In genomic region chr9:98172604-98173003, GRCh38 we compare ENCODE assay signal across 13 cellular contexts. TPM values are rescaled to one million over a fixed set of nuclear protein-coding genes. Genes with fewer than 3 reads are reported as not detected.
DNase-seq lines count a peak whose midpoint lies in the region; ATAC-seq and TF ChIP-seq lines count a peak whose summit lies in the region.
"Had no signal": no experiment of that assay in that cellular context is flagged by ENCODE, and none has a peak within 500 bp of the region (broad histone marks: within the 10 kb centered on the region; RNA-seq: fewer than 3 reads in every experiment).

No MANE protein-coding gene starts in this region.

- TF ChIP-seq CTCF in nephron progenitor cell (IDR thresholded peaks at IDR 0.05) (no peak), gastroesophageal sphincter (IDR thresholded peaks at IDR 0.05) (no peak)

- H3K27me3 ChIP-seq in gastroesophageal sphincter = peaks cover 10% of the 10 kb centered on the region

- H3K27ac Mint-ChIP-seq in nephron progenitor cell = peak overlapping the region; percentile 57
- H3K27ac Mint-ChIP-seq: activated T-helper 17 cell treated with anti-CD3 and anti-CD28 coated beads, Interleukin-2, amount 50 U/mL, for 72 hours had no signal

- no peaks in the 10 kb centered on the region for H3K9me3 Mint-ChIP-seq in nephron progenitor cell
- H3K9me3 Mint-ChIP-seq: activated T-helper 17 cell treated with anti-CD3 and anti-CD28 coated beads, Interleukin-2, amount 50 U/mL, for 72 hours had no signal

- H3K4me1 ChIP-seq in gastroesophageal sphincter = no peaks in the 10 kb centered on the region

- ATAC-seq in gastroesophageal sphincter (no peak), HG02870 (IDR thresholded peaks at IDR 0.05; ENCODE audit: unreplicated experiment) (no peak), GM19395 (IDR thresholded peaks at IDR 0.05; ENCODE audit: unreplicated experiment) (no peak)
- ATAC-seq: activated T-helper 17 cell treated with anti-CD3 and anti-CD28 coated beads, Interleukin-2, amount 50 U/mL, for 72 hours had no signal

- no peak overlapping the region for H3K27ac ChIP-seq in gastroesophageal sphincter
- H3K27ac ChIP-seq: KMS-11 had no signal

- DNase-seq in EH (ENCODE audit: low read depth) = peak; percentile 27
- peak; percentile 13 for DNase-seq in NCI-H1930 (lab: John Stamatoyannopoulos, UW)
- DNase-seq in SHP77 (lab: John Stamatoyannopoulos, UW) = peak; percentile 86 to 94
- peak; percentile 45 for DNase-seq in nephron progenitor cell
- no peak for DNase-seq in activated effector memory CD4-positive, alpha-beta T cell treated with anti-CD3 and anti-CD28 coated beads, Interleukin-2, amount 50 U/mL, for 16 hours
- DNase-seq: DND-41; effector CD8-positive, alpha-beta T cell; stimulated activated CD8-positive, alpha-beta memory T cell treated with anti-CD3 and anti-CD28 coated beads, Interleukin-4, amount 100 ng/mL, for 48 hours had no signal

- WGBS in gastroesophageal sphincter (ENCODE audit: low coverage in 1 of 2), 2 donors = 83 to 92% methylated on average over 2 of the region's 3 CpGs

- peaks cover 6% of the 10 kb centered on the region for H3K27me3 Mint-ChIP-seq in nephron progenitor cell (ENCODE audit: low read depth, poor library complexity)
- H3K27me3 Mint-ChIP-seq: activated T-helper 17 cell treated with anti-CD3 and anti-CD28 coated beads, Interleukin-2, amount 50 U/mL, for 72 hours had no signal

- H3K36me3 Mint-ChIP-seq in nephron progenitor cell (ENCODE audit: low read depth) = no peaks in the 10 kb centered on the region

- TF ChIP-seq POLR2A in gastroesophageal sphincter (IDR thresholded peaks at IDR 0.05) = no peak

- H3K4me1 Mint-ChIP-seq in nephron progenitor cell = peaks cover 77% of the 10 kb centered on the region

- H3K36me3 ChIP-seq in gastroesophageal sphincter = no peaks in the 10 kb centered on the region

- H3K9me3 ChIP-seq in gastroesophageal sphincter = no peaks in the 10 kb centered on the region

- peak overlapping the region; percentile 72 for H3K4me3 Mint-ChIP-seq in nephron progenitor cell
- H3K4me3 Mint-ChIP-seq: activated T-helper 17 cell treated with anti-CD3 and anti-CD28 coated beads, Interleukin-2, amount 50 U/mL, for 72 hours had no signal

- H3K4me3 ChIP-seq in gastroesophageal sphincter = no peak overlapping the region

- no peak for TF ChIP-seq EP300 in gastroesophageal sphincter (IDR thresholded peaks at IDR 0.05)

RNA-seq across cellular contexts. Expression of gene CORO2A, which starts 19.8 kb away (rescaled TPM):
- total RNA-seq in gastroesophageal sphincter = 1 to 10 TPM in 1 of 4 donors, under 1 TPM in 3; 0.77 to 4.8 (median 0.86) TPM

RNA-seq across cellular contexts. Expression of gene TRIM14, which starts 53.6 kb away (rescaled TPM):
- 10 to 100 TPM in 3 of 4 donors, 1 to 10 TPM in 1; 7.5 to 12.5 (median 10.5) TPM for total RNA-seq in gastroesophageal sphincter
